Comparison of ENCODE assay signal across 1 cellular context in the genomic region with DNA sequence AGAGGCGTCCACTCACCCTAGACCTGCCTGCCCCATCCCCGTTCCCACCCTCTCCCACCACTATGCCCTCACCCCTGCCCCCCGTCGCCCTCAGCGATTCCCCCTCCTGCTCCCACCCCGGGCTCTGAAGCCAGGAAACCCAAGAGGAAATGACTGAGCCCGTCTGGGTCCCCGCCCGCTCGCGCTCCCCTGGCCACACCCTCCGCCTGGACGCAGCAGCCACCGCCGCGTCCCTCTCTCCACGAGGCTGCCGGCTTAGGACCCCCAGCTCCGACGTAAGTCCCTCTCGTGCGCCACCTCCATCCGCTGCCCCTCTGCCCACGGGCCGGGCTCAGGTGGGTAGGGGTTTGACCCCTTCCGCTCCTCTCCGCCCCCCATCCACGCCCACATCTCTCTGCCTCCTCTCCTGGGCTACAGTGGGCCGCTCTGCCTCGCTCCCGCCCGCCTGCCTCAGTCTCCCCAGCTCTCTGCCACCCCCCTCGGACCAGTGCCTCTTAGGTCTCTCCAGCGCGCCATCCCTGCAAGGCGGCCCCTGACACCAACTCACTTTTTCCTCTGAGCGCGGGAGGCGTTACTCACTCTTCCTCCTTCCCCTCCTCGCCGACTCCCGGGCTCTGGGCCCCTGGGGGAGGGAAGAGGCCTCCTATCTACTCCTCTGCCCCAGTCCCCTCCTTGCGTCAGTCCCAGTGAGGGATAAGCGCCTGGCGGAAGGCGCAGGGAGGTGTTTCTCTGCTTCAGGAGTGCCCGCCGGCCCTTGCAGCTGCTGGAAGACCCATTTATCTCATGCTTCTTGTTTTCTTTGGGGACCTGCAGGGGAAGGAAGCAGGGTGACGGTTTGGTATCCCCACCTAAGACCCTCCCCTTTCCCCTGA.
TF ChIP-seq lines count a peak whose summit lies in the region.

Gene FXYD5 (plus strand): TSS at position 201 of the 872 bp plus-strand sequence. CDS start 816 bp downstream, outside the sequence.

TF ChIP-seq in GM12878, 131 proteins besides CTCF, POLR2A, EP300 and RAD21 (continued from another document):
- no peak for TF ChIP-seq IRF5 (IDR thresholded peaks at IDR 0.05; ENCODE audit: borderline replicate concordance)
- TF ChIP-seq POLR2AphosphoS2 (IDR thresholded peaks at IDR 0.05; ENCODE audit: low read depth, low read length), result no peak
- no peak for TF ChIP-seq BCL11A (IDR thresholded peaks at IDR 0.05; ENCODE audit: low read depth, low read length)
- no peak for TF ChIP-seq WRNIP1 (IDR thresholded peaks at IDR 0.05; ENCODE audit: borderline replicate concordance, low read depth, low read length)
- TF ChIP-seq REST (IDR thresholded peaks at IDR 0.05; ENCODE audit: low read depth, low read length), result no peak
- no peak for TF ChIP-seq RB1 (IDR thresholded peaks at IDR 0.05; ENCODE audit: borderline replicate concordance)
- peak; percentile 64; the same call in 1 of the 2 replicates for TF ChIP-seq HDGF (IDR thresholded peaks at IDR 0.05)
- TF ChIP-seq GATAD2B (conservative IDR thresholded peaks at IDR 0.05; ENCODE audit: low read depth), result peak; percentile 70; the same call in 1 of the 2 replicates
- no peak for TF ChIP-seq SP1 (IDR thresholded peaks at IDR 0.05; ENCODE audit: low read depth, low read length)
- no peak for TF ChIP-seq MTA2 (IDR thresholded peaks at IDR 0.05; ENCODE audit: low read depth)
- peak; percentile 51 for TF ChIP-seq IKZF1 (conservative IDR thresholded peaks at IDR 0.05)
- TF ChIP-seq IRF4 (IDR thresholded peaks at IDR 0.05; ENCODE audit: low read depth, low read length), result no peak
- TF ChIP-seq CBFB (IDR thresholded peaks at IDR 0.05; ENCODE audit: low read depth), result no peak
- TF ChIP-seq EED (IDR thresholded peaks at IDR 0.05; ENCODE audit: low read depth), result no peak
- peak; percentile 55 for TF ChIP-seq LARP7 (IDR thresholded peaks at IDR 0.05)
- TF ChIP-seq TBL1XR1 (IDR thresholded peaks at IDR 0.05; ENCODE audit: low read depth, low read length), result 0 out of 2 replicates have a peak, but pooled peaks have one; percentile 6
- no peak for TF ChIP-seq ZZZ3 (IDR thresholded peaks at IDR 0.05; ENCODE audit: control insufficient read depth, insufficient read length, low read depth)
- no peak for TF ChIP-seq EGR1 (IDR thresholded peaks at IDR 0.05; ENCODE audit: borderline replicate concordance in 1 of 2, low read depth in 2 of 2, low read length in 2 of 2)
- 0 out of 2 replicates have a peak, but pooled peaks have one; percentile 2 for TF ChIP-seq NBN (IDR thresholded peaks at IDR 0.05)
- no peak for TF ChIP-seq CREB1 (IDR thresholded peaks at IDR 0.05; ENCODE audit: low read depth)
- TF ChIP-seq, protein P1, sequence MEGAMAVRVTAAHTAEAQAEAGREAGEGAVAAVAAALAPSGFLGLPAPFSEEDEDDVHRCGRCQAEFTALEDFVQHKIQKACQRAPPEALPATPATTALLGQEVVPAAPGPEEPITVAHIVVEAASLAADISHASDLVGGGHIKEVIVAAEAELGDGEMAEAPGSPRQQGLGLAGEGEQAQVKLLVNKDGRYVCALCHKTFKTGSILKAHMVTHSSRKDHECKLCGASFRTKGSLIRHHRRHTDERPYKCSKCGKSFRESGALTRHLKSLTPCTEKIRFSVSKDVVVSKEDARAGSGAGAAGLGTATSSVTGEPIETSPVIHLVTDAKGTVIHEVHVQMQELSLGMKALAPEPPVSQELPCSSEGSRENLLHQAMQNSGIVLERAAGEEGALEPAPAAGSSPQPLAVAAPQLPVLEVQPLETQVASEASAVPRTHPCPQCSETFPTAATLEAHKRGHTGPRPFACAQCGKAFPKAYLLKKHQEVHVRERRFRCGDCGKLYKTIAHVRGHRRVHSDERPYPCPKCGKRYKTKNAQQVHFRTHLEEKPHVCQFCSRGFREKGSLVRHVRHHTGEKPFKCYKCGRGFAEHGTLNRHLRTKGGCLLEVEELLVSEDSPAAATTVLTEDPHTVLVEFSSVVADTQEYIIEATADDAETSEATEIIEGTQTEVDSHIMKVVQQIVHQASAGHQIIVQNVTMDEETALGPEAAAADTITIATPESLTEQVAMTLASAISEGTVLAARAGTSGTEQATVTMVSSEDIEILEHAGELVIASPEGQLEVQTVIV (IDR thresholded peaks at IDR 0.05; ENCODE audit: borderline replicate concordance, partially characterized antibody), result no peak
- TF ChIP-seq CEBPB (IDR thresholded peaks at IDR 0.05; ENCODE audit: borderline replicate concordance in 1 of 2, low read depth in 2 of 2, low read length in 2 of 2), result no peak
- no peak for TF ChIP-seq MYB (IDR thresholded peaks at IDR 0.05; ENCODE audit: borderline replicate concordance, low read depth, low read length)
- no peak for TF ChIP-seq ZBTB4 (CRISPR knock-in tag; IDR thresholded peaks at IDR 0.05)
- TF ChIP-seq BMI1 (IDR thresholded peaks at IDR 0.05; ENCODE audit: borderline replicate concordance), result no peak
- TF ChIP-seq TCF3 (IDR thresholded peaks at IDR 0.05; ENCODE audit: borderline replicate concordance, insufficient read depth, low read depth, low read length), result 0 out of 2 replicates have a peak, but pooled peaks have one; percentile 28
- TF ChIP-seq SMARCA5 (IDR thresholded peaks at IDR 0.05), result no peak
- TF ChIP-seq DPF2 (IDR thresholded peaks at IDR 0.05), result peak; percentile 36; the same call in 1 of the 2 replicates
- no peak for TF ChIP-seq PAX8 (IDR thresholded peaks at IDR 0.05)
- TF ChIP-seq, protein P2, sequence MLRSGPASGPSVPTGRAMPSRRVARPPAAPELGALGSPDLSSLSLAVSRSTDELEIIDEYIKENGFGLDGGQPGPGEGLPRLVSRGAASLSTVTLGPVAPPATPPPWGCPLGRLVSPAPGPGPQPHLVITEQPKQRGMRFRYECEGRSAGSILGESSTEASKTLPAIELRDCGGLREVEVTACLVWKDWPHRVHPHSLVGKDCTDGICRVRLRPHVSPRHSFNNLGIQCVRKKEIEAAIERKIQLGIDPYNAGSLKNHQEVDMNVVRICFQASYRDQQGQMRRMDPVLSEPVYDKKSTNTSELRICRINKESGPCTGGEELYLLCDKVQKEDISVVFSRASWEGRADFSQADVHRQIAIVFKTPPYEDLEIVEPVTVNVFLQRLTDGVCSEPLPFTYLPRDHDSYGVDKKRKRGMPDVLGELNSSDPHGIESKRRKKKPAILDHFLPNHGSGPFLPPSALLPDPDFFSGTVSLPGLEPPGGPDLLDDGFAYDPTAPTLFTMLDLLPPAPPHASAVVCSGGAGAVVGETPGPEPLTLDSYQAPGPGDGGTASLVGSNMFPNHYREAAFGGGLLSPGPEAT (IDR thresholded peaks at IDR 0.05; ENCODE audit: low read depth), result no peak
- TF ChIP-seq SIX5 (IDR thresholded peaks at IDR 0.05; ENCODE audit: low read depth, low read length, severe bottlenecking), result no peak
- TF ChIP-seq IKZF2 (IDR thresholded peaks at IDR 0.05), result no peak; a peak in 1 of 4 replicates
